17 cellular contexts compared by ENCODE assay signal in the genomic region with DNA sequence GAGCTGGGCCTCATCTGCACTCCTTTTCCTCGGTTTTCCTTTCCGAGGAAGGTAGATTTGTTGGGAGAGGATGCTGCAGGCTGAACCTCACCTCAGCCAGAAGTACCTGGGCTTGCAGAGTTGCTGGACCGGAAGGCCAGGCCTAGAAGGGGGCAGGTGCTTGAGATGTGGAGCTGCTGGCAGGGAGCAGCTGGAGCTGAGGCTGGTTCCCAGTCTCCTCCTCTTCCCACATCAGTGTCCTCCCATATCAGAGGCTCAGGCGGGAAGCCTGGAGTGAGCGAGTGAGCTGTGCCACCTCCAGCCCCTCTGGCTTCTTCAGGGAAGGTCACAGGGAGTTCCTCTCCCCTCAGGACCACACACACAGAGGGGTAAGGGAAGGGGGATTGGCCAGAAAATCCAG.
DNase-seq lines count a peak whose midpoint lies in the region; ATAC-seq and TF ChIP-seq lines count a peak whose summit lies in the region.
"Had no signal": no experiment of that assay in that cellular context is flagged by ENCODE, and none has a peak within 500 bp of the region (broad histone marks: within the 10 kb centered on the region; RNA-seq: fewer than 3 reads in every experiment).

No MANE protein-coding gene starts in this region.

- intact Hi-C loops in lower lobe of right lung (cut with DNase I): no loop called here

- no peaks in the 10 kb centered on the region for H3K9me3 ChIP-seq in lower lobe of right lung
- H3K9me3 ChIP-seq: SK-N-SH had no signal

- peak; percentile 26 for DNase-seq in DMS153 treated with DMSO at 0.1 percent for 48 hours (lab: John Stamatoyannopoulos, UW; ENCODE audit: unreplicated experiment)
- DNase-seq in NCI-H510A treated with DMSO at 0.1 percent for 48 hours (lab: John Stamatoyannopoulos, UW): peak; percentile 86
- DNase-seq in lower lobe of right lung: peak; percentile 19
- DNase-seq in activated CD4-positive, CD25-positive, alpha-beta regulatory T cell treated with anti-CD3 and anti-CD28 coated beads, Interleukin-2, amount 50 U/mL, for 72 hours: no peak
- DNase-seq in GF-D8 (lab: John Stamatoyannopoulos, UW): no peak
- DNase-seq: activated CD4-positive, alpha-beta T cell treated with anti-CD3 and anti-CD28 coated beads, Interleukin-2, amount 50 U/mL, for 4 hours; amniotic stem cell; immature natural killer cell; NCI-H1930; SK-N-SH had no signal

- H3K36me3 ChIP-seq in lower lobe of right lung: no peaks in the 10 kb centered on the region
- H3K36me3 ChIP-seq: cardiac muscle cell had no signal

- TF ChIP-seq CTCF in C4-2B (conservative IDR thresholded peaks at IDR 0.05) (no peak), lower lobe of right lung (IDR thresholded peaks at IDR 0.05) (no peak)

- H3K4me1 ChIP-seq in lower lobe of right lung: peaks cover 6% of the 10 kb centered on the region

- ATAC-seq in lower lobe of right lung (no peak), GM21390 (IDR thresholded peaks at IDR 0.05; ENCODE audit: unreplicated experiment) (no peak), GM21381 (IDR thresholded peaks at IDR 0.05; ENCODE audit: unreplicated experiment) (no peak)
- ATAC-seq: GM23338, Panc1 had no signal

- no peaks in the 10 kb centered on the region for H3K27me3 ChIP-seq in lower lobe of right lung (ENCODE audit: low read depth)
- H3K27me3 ChIP-seq: cardiac muscle cell had no signal

- no peak overlapping the region for H3K4me3 ChIP-seq in lower lobe of right lung
- H3K4me3 ChIP-seq: cardiac muscle cell, GM23338 had no signal

- H3K27ac ChIP-seq in C4-2B (peak overlapping the region; percentile 73), lower lobe of right lung (no peak overlapping the region)
- H3K27ac ChIP-seq: cardiac muscle cell, epithelial cell of prostate had no signal

Comparison
In these comparisons a context has a peak if more than half of its experiments do, and no peak if none do; other contexts are left out.
1. DNase-seq: peak in DMS153 treated with DMSO at 0.1 percent for 48 hours (single experiment), NCI-H510A treated with DMSO at 0.1 percent for 48 hours (single experiment) and lower lobe of right lung (single experiment); none in activated CD4-positive, CD25-positive, alpha-beta regulatory T cell treated with anti-CD3 and anti-CD28 coated beads, Interleukin-2, amount 50 U/mL, for 72 hours (single experiment) and GF-D8 (single experiment).